ENCODE assay signal across 23 cellular contexts in the genomic region with DNA sequence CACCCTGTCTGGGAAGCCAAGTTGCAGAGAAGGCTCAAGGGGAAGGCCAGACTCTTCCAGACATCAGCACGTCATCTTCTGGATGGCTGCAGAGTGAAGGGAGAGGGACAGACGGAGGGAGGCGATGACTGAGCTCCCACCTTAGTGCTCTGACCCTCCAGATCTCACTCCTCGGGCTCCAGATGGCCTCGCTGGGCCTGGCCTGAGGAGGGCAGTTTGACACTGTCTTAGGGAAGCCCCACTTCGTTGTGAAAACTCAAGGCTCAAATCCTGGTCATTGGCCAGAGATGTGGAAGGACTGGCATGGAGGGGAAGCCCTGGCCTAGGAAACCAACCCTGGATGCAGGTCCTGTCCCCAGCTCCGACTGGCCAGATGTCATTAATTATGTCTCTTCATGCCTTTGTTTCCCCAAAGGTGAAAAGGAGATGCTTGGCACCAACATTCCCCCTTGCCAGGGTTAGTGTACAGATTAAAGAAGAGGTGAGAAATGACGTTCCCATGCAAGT.
"Had no signal": no experiment of that assay in that cellular context is flagged by ENCODE, and none has a peak within 500 bp of the region (broad histone marks: within the 10 kb centered on the region; RNA-seq: fewer than 3 reads in every experiment).

No MANE protein-coding gene starts in this region.

- H3K27me3 ChIP-seq: neural progenitor cell, thyroid gland had no signal

- H3K27ac ChIP-seq: neural progenitor cell, psoas muscle, thyroid gland had no signal

- H3K9me3 ChIP-seq: mucosa of descending colon, psoas muscle, SK-N-SH, spleen, thyroid gland had no signal

- H3K9me3 Mint-ChIP-seq: activated B cell treated with CpG ODN at 0.5 μM for 24 hours; activated CD8-positive, alpha-beta T cell treated with anti-CD3 and anti-CD28 coated beads for 36 hours; activated naive CD4-positive, alpha-beta T cell treated with anti-CD3 and anti-CD28 coated beads, Interleukin-2, amount 10 ng/mL, durations not matched to agents 7 days and 5 days; activated naive CD8-positive, alpha-beta T cell treated with anti-CD3 and anti-CD28 coated beads, Interleukin-2, amount 50 U/mL, for 24 hours; memory B cell; naive thymus-derived CD4-positive, alpha-beta T cell; neural progenitor cell; stimulated activated memory B cell treated with anti-CD40 and anti-IgM and Interleukin-4, amounts not matched to agents 10 μg/mL and 1 μg/mL and 100 μg/mL, for 72 hours had no signal

- H2AFZ ChIP-seq: neural progenitor cell had no signal

- DNase-seq: activated B cell treated with CpG ODN at 0.5 μM for 24 hours; activated CD4-positive, alpha-beta T cell treated with anti-CD3 and anti-CD28 coated beads for 4 hours; activated CD8-positive, alpha-beta T cell treated with anti-CD3 and anti-CD28 coated beads for 36 hours; activated naive CD4-positive, alpha-beta T cell treated with anti-CD3 and anti-CD28 coated beads, Interleukin-2, amount 10 ng/mL, durations not matched to agents 7 days and 5 days; activated naive CD8-positive, alpha-beta T cell treated with anti-CD3 and anti-CD28 coated beads, Interleukin-2, amount 50 U/mL, for 24 hours; activated T-cell treated with anti-CD3 and anti-CD28 coated beads, Interleukin-2, amount 50 U/mL, for 1 hour; anterior cingulate cortex; cerebellar nuclear complex; effector CD4-positive, alpha-beta T cell; hippocampal formation; kidney; mucosa of descending colon; naive thymus-derived CD4-positive, alpha-beta T cell; psoas muscle; SK-N-SH; spleen; stimulated activated CD4-positive, alpha-beta T cell treated with anti-CD3 and anti-CD28 coated beads, Interleukin-4, amount 100 ng/mL, for 4 hours; thyroid gland had no signal

- H3K4me1 Mint-ChIP-seq: activated B cell treated with CpG ODN at 0.5 μM for 24 hours; activated naive CD4-positive, alpha-beta T cell treated with anti-CD3 and anti-CD28 coated beads, Interleukin-2, amount 10 ng/mL, durations not matched to agents 7 days and 5 days; activated naive CD8-positive, alpha-beta T cell treated with anti-CD3 and anti-CD28 coated beads, Interleukin-2, amount 50 U/mL, for 24 hours; memory B cell; naive thymus-derived CD4-positive, alpha-beta T cell; stimulated activated memory B cell treated with anti-CD40 and anti-IgM and Interleukin-4, amounts not matched to agents 10 μg/mL and 1 μg/mL and 100 μg/mL, for 72 hours had no signal

- H3K27ac Mint-ChIP-seq: activated B cell treated with CpG ODN at 0.5 μM for 24 hours; activated CD8-positive, alpha-beta T cell treated with anti-CD3 and anti-CD28 coated beads for 36 hours; activated naive CD4-positive, alpha-beta T cell treated with anti-CD3 and anti-CD28 coated beads, Interleukin-2, amount 10 ng/mL, durations not matched to agents 7 days and 5 days; activated naive CD8-positive, alpha-beta T cell treated with anti-CD3 and anti-CD28 coated beads, Interleukin-2, amount 50 U/mL, for 24 hours; memory B cell; naive thymus-derived CD4-positive, alpha-beta T cell; neural progenitor cell; stimulated activated memory B cell treated with anti-CD40 and anti-IgM and Interleukin-4, amounts not matched to agents 10 μg/mL and 1 μg/mL and 100 μg/mL, for 72 hours had no signal

- H3K9ac ChIP-seq: neural progenitor cell, SK-N-SH had no signal

- ATAC-seq: activated CD8-positive, alpha-beta T cell treated with anti-CD3 and anti-CD28 coated beads for 36 hours; activated naive CD8-positive, alpha-beta T cell treated with anti-CD3 and anti-CD28 coated beads, Interleukin-2, amount 50 U/mL, for 24 hours; esophagus mucosa; mucosa of descending colon; naive thymus-derived CD4-positive, alpha-beta T cell; psoas muscle; stimulated activated memory B cell treated with anti-CD40 and anti-IgM and Interleukin-4, amounts not matched to agents 10 μg/mL and 1 μg/mL and 100 μg/mL, for 72 hours had no signal

- FAIRE-seq: kidney, urothelium cell line had no signal

- H3K4me3 ChIP-seq: mucosa of descending colon, neural progenitor cell, psoas muscle, spleen, thyroid gland had no signal

- H3K4me1 ChIP-seq: psoas muscle, thyroid gland had no signal

- H3K36me3 ChIP-seq: neural progenitor cell, spleen, thyroid gland had no signal

- H3K36me3 Mint-ChIP-seq: activated naive CD4-positive, alpha-beta T cell treated with anti-CD3 and anti-CD28 coated beads, Interleukin-2, amount 10 ng/mL, durations not matched to agents 7 days and 5 days; memory B cell; naive thymus-derived CD4-positive, alpha-beta T cell; neural progenitor cell; stimulated activated memory B cell treated with anti-CD40 and anti-IgM and Interleukin-4, amounts not matched to agents 10 μg/mL and 1 μg/mL and 100 μg/mL, for 72 hours had no signal

- H3K4me2 ChIP-seq: neural progenitor cell, SK-N-SH had no signal

- H3K4me3 Mint-ChIP-seq: activated B cell treated with CpG ODN at 0.5 μM for 24 hours; activated CD8-positive, alpha-beta T cell treated with anti-CD3 and anti-CD28 coated beads for 36 hours; activated naive CD4-positive, alpha-beta T cell treated with anti-CD3 and anti-CD28 coated beads, Interleukin-2, amount 10 ng/mL, durations not matched to agents 7 days and 5 days; activated naive CD8-positive, alpha-beta T cell treated with anti-CD3 and anti-CD28 coated beads, Interleukin-2, amount 50 U/mL, for 24 hours; memory B cell; naive thymus-derived CD4-positive, alpha-beta T cell; neural progenitor cell; stimulated activated memory B cell treated with anti-CD40 and anti-IgM and Interleukin-4, amounts not matched to agents 10 μg/mL and 1 μg/mL and 100 μg/mL, for 72 hours had no signal
